Comparison of ENCODE assay signal across 1 cellular context in the genomic region with DNA sequence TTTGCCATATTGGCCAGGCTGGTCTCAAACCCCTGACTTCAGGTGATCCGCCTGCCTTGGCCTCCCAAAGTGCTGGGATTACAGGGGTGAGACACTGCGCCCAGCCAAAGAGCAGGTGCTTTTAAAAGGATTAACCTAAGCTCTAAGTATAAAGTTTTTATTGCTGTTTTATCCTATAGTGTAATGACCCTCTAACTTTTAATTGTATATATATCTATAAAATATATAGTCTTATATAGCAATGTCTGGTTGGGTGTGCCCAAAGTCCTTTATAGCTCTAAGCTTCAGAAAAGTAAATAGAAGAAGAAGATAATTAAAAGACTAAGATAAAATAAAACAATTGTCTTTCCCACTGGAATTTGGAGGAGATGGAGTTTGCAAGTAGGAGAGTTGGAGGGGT.
TF ChIP-seq lines count a peak whose summit lies in the region.

No MANE protein-coding gene starts in this region.

TF ChIP-seq in K562, 482 proteins besides CTCF, POLR2A, EP300 and RAD21 (continued from another document):
- TF ChIP-seq FOXM1 (IDR thresholded peaks at IDR 0.05; ENCODE audit: low read depth) (no peak), FOXM1 (CRISPR knock-in tag; IDR thresholded peaks at IDR 0.05; ENCODE audit: low read depth) (no peak), XRCC3 (IDR thresholded peaks at IDR 0.05) (no peak), ZNF764 (CRISPR knock-in tag; IDR thresholded peaks at IDR 0.05; ENCODE audit: low read depth) (no peak), ZZZ3 (IDR thresholded peaks at IDR 0.05) (no peak), ZSCAN32 (CRISPR knock-in tag; IDR thresholded peaks at IDR 0.05) (no peak), FOSL1 (tag; conservative IDR thresholded peaks at IDR 0.05) (no peak)
